8 cellular contexts compared by ENCODE assay signal in the genomic region with DNA sequence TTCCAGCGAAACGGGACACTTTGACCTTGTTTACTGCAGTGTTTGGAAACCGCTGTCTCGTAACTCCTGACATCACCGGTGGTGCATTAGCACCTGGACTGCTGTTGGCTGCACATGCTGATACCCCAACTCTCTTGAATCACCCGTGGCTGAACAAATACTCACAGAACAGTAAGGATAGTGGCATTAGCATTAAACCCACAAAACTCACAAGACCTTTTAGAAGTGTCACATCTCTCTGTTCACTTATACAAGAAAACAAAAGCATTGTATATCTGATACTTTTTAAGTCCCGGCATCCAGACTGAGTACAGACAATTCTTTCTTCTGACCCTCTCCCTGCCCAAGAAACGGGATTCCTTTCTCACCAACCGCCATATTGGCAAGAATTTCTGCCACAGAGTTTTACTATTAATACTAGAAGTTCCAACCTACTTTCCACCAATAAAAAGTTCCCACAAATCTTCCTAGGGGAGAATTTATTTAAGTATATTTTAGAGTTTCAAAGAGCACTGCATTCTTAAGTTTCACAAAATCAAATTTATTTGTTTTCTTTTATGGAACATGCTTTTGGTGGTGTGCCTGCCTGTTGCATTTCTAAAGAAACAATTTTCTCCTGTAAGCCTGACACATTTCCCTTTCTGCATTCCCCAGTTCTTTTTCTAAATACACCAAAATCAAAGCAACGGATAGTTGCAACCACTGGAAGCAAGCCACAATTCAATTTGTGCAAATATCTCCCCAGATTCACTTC.
DNase-seq lines count a peak whose midpoint lies in the region; ATAC-seq and TF ChIP-seq lines count a peak whose summit lies in the region.

No MANE protein-coding gene starts in this region.

- no peaks in the 10 kb centered on the region for H3K9me3 ChIP-seq in Caco-2

- no peak for TF ChIP-seq CTCF in Caco-2 (IDR thresholded peaks at IDR 0.05; ENCODE audit: insufficient read depth in 1 of 2, low read depth in 1 of 2, low read length in 1 of 2, severe bottlenecking in 1 of 2, unreplicated experiment in 1 of 2)

- H3K27me3 Mint-ChIP-seq in Caco-2 (ENCODE audit: insufficient read depth, unreplicated experiment), result no peaks in the 10 kb centered on the region
- no peaks in the 10 kb centered on the region for H3K27me3 Mint-ChIP-seq in natural killer cell treated with Interleukin-12 subunit alpha and Interleukin-12 subunit beta and Interleukin-15 and Interleukin-18, amount 100 ng/mL, for 72 hours

- peak in 1 of 2 experiments; percentile 51 for DNase-seq in Caco-2
- peak; percentile 32 for DNase-seq in NCI-H69 (lab: John Stamatoyannopoulos, UW)
- peak; percentile 76 to 83 for DNase-seq in dermis microvascular lymphatic vessel endothelial cell (ENCODE audit: low read depth in 2 of 2)
- DNase-seq in natural killer cell treated with Interleukin-12 subunit alpha and Interleukin-12 subunit beta and Interleukin-15 and Interleukin-18, amount 100 ng/mL, for 72 hours (ENCODE audit: low spot score), result no peak
- no peak for DNase-seq in NCI-H82 (lab: John Stamatoyannopoulos, UW)
- DNase-seq in AG20443 (ENCODE audit: low spot score), result no peak
- DNase-seq in SHP77 (lab: John Stamatoyannopoulos, UW), result no peak

- POLR2A ChIA-PET in Caco-2 (lab: Charles Lee), result interaction anchor here (0.7 to 1.4 kb wide), 3 partner anchors 30 to 50 kb away, joined by 3 to 7 read pairs (median 5); no protein-coding TSS in a partner anchor

- H3K4me1 Mint-ChIP-seq in Caco-2 (ENCODE audit: low read depth, unreplicated experiment), result peaks cover 16% of the 10 kb centered on the region
- peaks cover 73 to 91% of the 10 kb centered on the region in 2 donors for H3K4me1 Mint-ChIP-seq in natural killer cell treated with Interleukin-12 subunit alpha and Interleukin-12 subunit beta and Interleukin-15 and Interleukin-18, amount 100 ng/mL, for 72 hours (ENCODE audit: low read depth in 2 of 2)

- H3K36me3 Mint-ChIP-seq in Caco-2 (ENCODE audit: insufficient read depth, unreplicated experiment), result no peaks in the 10 kb centered on the region
- H3K36me3 Mint-ChIP-seq in natural killer cell treated with Interleukin-12 subunit alpha and Interleukin-12 subunit beta and Interleukin-15 and Interleukin-18, amount 100 ng/mL, for 72 hours, result peaks cover 71% of the 10 kb centered on the region

- no peaks in the 10 kb centered on the region for H3K9me3 Mint-ChIP-seq in Caco-2 (ENCODE audit: unreplicated experiment)
- no peaks in the 10 kb centered on the region for H3K9me3 Mint-ChIP-seq in natural killer cell treated with Interleukin-12 subunit alpha and Interleukin-12 subunit beta and Interleukin-15 and Interleukin-18, amount 100 ng/mL, for 72 hours

- ATAC-seq in natural killer cell treated with Interleukin-12 subunit alpha and Interleukin-12 subunit beta and Interleukin-15 and Interleukin-18, amount 100 ng/mL, for 72 hours, result peak in 1 of 2 donors; percentile 35
- ATAC-seq in HG03175 (IDR thresholded peaks at IDR 0.05; ENCODE audit: unreplicated experiment), result no peak

- intact Hi-C loops in Caco-2 (cut with micrococcal nuclease; ENCODE audit: unreplicated experiment), result no loop called here

- peak overlapping the region; percentile 45 for H3K4me3 ChIP-seq in Caco-2 (ENCODE audit: low read depth, low read length)

- CTCF ChIA-PET in Caco-2 (lab: Charles Lee), result interaction anchor here (0.6 to 1.0 kb wide), 2 partner anchors 29 to 133 kb away, joined by 5 read pairs; no protein-coding TSS in a partner anchor

- H3K27me3 ChIP-seq in Caco-2 (replicated peaks; ENCODE audit: control insufficient read depth, insufficient read depth, low read length), result no peaks in the 10 kb centered on the region

- BruUV-seq in Caco-2 (replicated peaks; lab: Mats Ljungman, UMichigan), result TSS peak; percentile 44

- no peaks in the 10 kb centered on the region for H3K36me3 ChIP-seq in Caco-2 (ENCODE audit: control insufficient read depth, insufficient read depth, low read length)

- peak overlapping the region; percentile 91 for H3K4me3 Mint-ChIP-seq in Caco-2 (ENCODE audit: unreplicated experiment)
- peak overlapping the region; percentile 84 for H3K4me3 Mint-ChIP-seq in natural killer cell treated with Interleukin-12 subunit alpha and Interleukin-12 subunit beta and Interleukin-15 and Interleukin-18, amount 100 ng/mL, for 72 hours

- H3K27ac Mint-ChIP-seq in Caco-2 (ENCODE audit: unreplicated experiment), result peak overlapping the region; percentile 96
- peak overlapping the region; percentile 82 to 90 for H3K27ac Mint-ChIP-seq in natural killer cell treated with Interleukin-12 subunit alpha and Interleukin-12 subunit beta and Interleukin-15 and Interleukin-18, amount 100 ng/mL, for 72 hours

- H3K4me1 ChIP-seq in Caco-2, result peaks cover 7% of the 10 kb centered on the region; the same call in 1 of the 2 replicates

Comparison
In these comparisons a context has a peak if more than half of its experiments do, and no peak if none do; other contexts are left out.
1. DNase-seq: peak in NCI-H69 (single experiment) and dermis microvascular lymphatic vessel endothelial cell (2 of 2); none in natural killer cell treated with Interleukin-12 subunit alpha and Interleukin-12 subunit beta and Interleukin-15 and Interleukin-18, amount 100 ng/mL, for 72 hours (single experiment), NCI-H82 (single experiment), AG20443 (single experiment) and SHP77 (0 of 2).